11 cellular contexts compared by ENCODE assay signal in the genomic region with DNA sequence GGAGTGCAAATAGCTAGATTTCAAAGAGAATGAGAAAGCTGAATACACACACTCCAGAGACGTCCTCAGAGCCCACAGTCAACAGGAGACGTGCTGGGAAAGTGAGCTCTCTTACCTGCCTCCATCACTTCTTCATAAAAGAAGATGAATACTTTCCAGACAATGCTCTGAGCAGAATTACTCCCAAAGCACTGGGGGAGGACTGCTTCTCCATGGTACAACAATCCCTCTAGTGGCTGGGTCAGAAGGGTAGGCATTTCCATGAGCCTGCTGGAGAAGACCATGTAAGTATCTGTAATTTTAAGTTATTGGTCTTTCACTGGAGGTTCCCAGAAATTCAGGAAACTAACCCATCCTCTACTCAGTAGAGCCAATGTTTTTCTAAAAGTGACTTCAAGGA.
A peak's percentile ranks its signal among the peaks of the same experiment; 100 is the strongest.
DNase-seq lines count a peak whose midpoint lies in the region; ATAC-seq and TF ChIP-seq lines count a peak whose summit lies in the region.
"Had no signal": no experiment of that assay in that cellular context is flagged by ENCODE, and none has a peak within 500 bp of the region (broad histone marks: within the 10 kb centered on the region; RNA-seq: fewer than 3 reads in every experiment).

No MANE protein-coding gene starts in this region.

- H3K9me3 ChIP-seq in cardiac muscle cell (ENCODE audit: low read depth) = no peaks in the 10 kb centered on the region
- no peaks in the 10 kb centered on the region for H3K9me3 ChIP-seq in SJCRH30 (replicated peaks)
- H3K9me3 ChIP-seq in mucosa of descending colon = peaks cover 2% of the 10 kb centered on the region

- H3K36me3 Mint-ChIP-seq in type B pancreatic cell = no peaks in the 10 kb centered on the region
- H3K36me3 Mint-ChIP-seq: activated naive CD8-positive, alpha-beta T cell; CD8-positive, alpha-beta T cell had no signal

- TF ChIP-seq CTCF in cardiac muscle cell (IDR thresholded peaks at IDR 0.05; ENCODE audit: low read depth, low read length) = peak; percentile 72
- TF ChIP-seq CTCF in type B pancreatic cell (conservative IDR thresholded peaks at IDR 0.05) = peak; percentile 67
- TF ChIP-seq CTCF in mucosa of descending colon (IDR thresholded peaks at IDR 0.05) = no peak

- no peak overlapping the region for H3K4me3 Mint-ChIP-seq in type B pancreatic cell
- H3K4me3 Mint-ChIP-seq: activated naive CD8-positive, alpha-beta T cell; CD8-positive, alpha-beta T cell had no signal

- intact Hi-C loops in left ventricle myocardium superior (cut with micrococcal nuclease) = no loop called here
- intact Hi-C loops in mucosa of descending colon (cut with DNase I, micrococcal nuclease) = no loop called here

- H3K27ac Mint-ChIP-seq in type B pancreatic cell = no peak overlapping the region
- H3K27ac Mint-ChIP-seq: activated naive CD8-positive, alpha-beta T cell; CD8-positive, alpha-beta T cell had no signal

- DNase-seq in cardiac muscle cell (ENCODE audit: low read depth in 1 of 2, low spot score in 1 of 2) (peak; percentile 15 to 79), left ventricle myocardium superior (no peak), SJCRH30 (peak; percentile 13 to 41), glomerular visceral epithelial cell (ENCODE audit: extremely low spot score) (peak; percentile 33), type B pancreatic cell (ENCODE audit: extremely low spot score, unreplicated experiment) (no peak), NCI-H524 treated with DMSO at 0.1 percent for 48 hours (lab: John Stamatoyannopoulos, UW) (no peak), pons (ENCODE audit: low spot score) (no peak), mucosa of descending colon (no peak)
- DNase-seq: CD8-positive, alpha-beta T cell; stimulated activated CD4-positive, alpha-beta T cell treated with anti-CD3 and anti-CD28 coated beads, Interleukin-1b, Interleukin-23, amount 100 ng/mL, for 48 hours had no signal

- H3K36me3 ChIP-seq in cardiac muscle cell = no peaks in the 10 kb centered on the region
- H3K36me3 ChIP-seq in SJCRH30 = no peaks in the 10 kb centered on the region
- no peaks in the 10 kb centered on the region for H3K36me3 ChIP-seq in mucosa of descending colon (ENCODE audit: low read depth)

- H3K27ac ChIP-seq in cardiac muscle cell (no peak overlapping the region), SJCRH30 (no peak overlapping the region)

- no peaks in the 10 kb centered on the region for H3K27me3 Mint-ChIP-seq in type B pancreatic cell

- H3K4me3 ChIP-seq in cardiac muscle cell (no peak overlapping the region), SJCRH30 (no peak overlapping the region), mucosa of descending colon (no peak overlapping the region)

- H3K4me1 Mint-ChIP-seq in type B pancreatic cell (ENCODE audit: unreplicated experiment) = peaks cover 11% of the 10 kb centered on the region

- H3K4me1 ChIP-seq in cardiac muscle cell (ENCODE audit: low read depth) (no peaks in the 10 kb centered on the region), SJCRH30 (no peaks in the 10 kb centered on the region), mucosa of descending colon (ENCODE audit: low read depth) (no peaks in the 10 kb centered on the region)

- H3K27me3 ChIP-seq in cardiac muscle cell = no peaks in the 10 kb centered on the region
- H3K27me3 ChIP-seq in SJCRH30 = no peaks in the 10 kb centered on the region

- H3K9me3 Mint-ChIP-seq in type B pancreatic cell = peaks cover 11% of the 10 kb centered on the region

- ATAC-seq in left ventricle myocardium superior (no peak), mucosa of descending colon (no peak)
- ATAC-seq: CD8-positive, alpha-beta T cell had no signal

Comparison
In these comparisons a context has a peak if more than half of its experiments do, and no peak if none do; other contexts are left out.
1. DNase-seq: peak in cardiac muscle cell (2 of 2), SJCRH30 (2 of 2) and glomerular visceral epithelial cell (single experiment); none in left ventricle myocardium superior (single experiment), type B pancreatic cell (single experiment), NCI-H524 treated with DMSO at 0.1 percent for 48 hours (single experiment), pons (single experiment) and mucosa of descending colon (0 of 3).